26 cellular contexts compared by ENCODE assay signal in genomic region chr4:102089850-102090621, GRCh38.
"Had no signal": no experiment of that assay in that cellular context is flagged by ENCODE, and none has a peak within 500 bp of the region (broad histone marks: within the 10 kb centered on the region; RNA-seq: fewer than 3 reads in every experiment).

No MANE protein-coding gene starts in this region.

- H3K4me2 ChIP-seq: neural progenitor cell had no signal

- H3K9me3 ChIP-seq: heart left ventricle, mucosa of descending colon, neutrophil, ovary, right atrium auricular region, right lobe of liver, tibial nerve, uterus had no signal

- H3K9ac ChIP-seq: neural progenitor cell had no signal

- ATAC-seq: heart left ventricle; left colon; left lung; mucosa of descending colon; natural killer cell; right lobe of liver; stimulated activated effector memory CD8-positive, alpha-beta T cell treated with anti-CD3 and anti-CD28 coated beads, Interleukin-12 subunit alpha, Interleukin-12 subunit beta, amount 100 ng/mL, for 72 hours had no signal

- H3K4me3 ChIP-seq: heart left ventricle, left lung, lung, mucosa of descending colon, neural progenitor cell, ovary, right atrium auricular region, right lobe of liver, skin epidermis, tibial nerve, uterus had no signal

- H2AFZ ChIP-seq: neural progenitor cell had no signal

- DNase-seq: heart left ventricle; hypothalamus; immature natural killer cell; kidney glomerular epithelial cell; left colon; left lung; mesendoderm; mucosa of descending colon; naive B cell; natural killer cell; nephron progenitor cell; ovary; right lobe of liver; stimulated activated CD4-positive, alpha-beta T cell treated with anti-CD3 and anti-CD28 coated beads, Interleukin-12 subunit alpha, Interleukin-12 subunit beta, amount 100 ng/mL, for 4 hours; stimulated activated CD4-positive, alpha-beta T cell treated with anti-CD3 and anti-CD28 coated beads, Interleukin-15, amount 100 ng/mL, for 24 hours; stimulated activated CD4-positive, alpha-beta T cell treated with anti-CD3 and anti-CD28 coated beads, Interleukin-2, amount 100 ng/mL, for 24 hours; stimulated activated CD4-positive, alpha-beta T cell treated with anti-CD3 and anti-CD28 coated beads, Interleukin-4, amount 100 ng/mL, for 1 hour; stimulated activated naive CD4-positive, alpha-beta T cell; uterus had no signal

- H3K36me3 ChIP-seq: heart left ventricle, left lung, neural progenitor cell, neutrophil, ovary, right atrium auricular region, right lobe of liver, tibial nerve, uterus had no signal

- H3K27me3 ChIP-seq: heart left ventricle, left lung, neural progenitor cell, neutrophil, ovary, right atrium auricular region, right lobe of liver, tibial nerve, uterus had no signal

- H3K27ac ChIP-seq: heart left ventricle, left lung, neural progenitor cell, neutrophil, ovary, right atrium auricular region, right lobe of liver, skin epidermis, tibial nerve, uterus had no signal

- H3K4me1 ChIP-seq: heart left ventricle, left lung, neural progenitor cell, right atrium auricular region, right lobe of liver, tibial nerve, uterus had no signal
